Comparison of ENCODE assay signal across 22 cellular contexts in the genomic region with DNA sequence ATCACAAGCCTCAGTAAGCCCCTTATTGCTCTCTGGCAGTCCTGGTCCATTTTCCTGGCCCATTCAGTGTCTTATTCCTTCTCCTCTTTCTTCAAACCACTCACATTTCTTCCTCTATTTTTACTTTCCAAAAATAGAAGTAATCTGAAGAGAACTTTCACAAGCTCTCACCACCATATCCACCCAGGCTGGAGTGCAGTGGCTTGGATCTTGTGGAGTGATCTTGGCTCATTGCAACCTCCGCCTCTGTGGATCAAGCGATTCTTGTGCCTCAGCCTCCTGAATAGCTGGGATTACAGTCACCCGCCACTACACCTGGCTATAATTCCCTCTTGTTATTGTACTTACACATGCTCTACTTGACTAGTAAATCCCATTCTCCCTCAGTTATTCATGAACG.
"Had no signal": no experiment of that assay in that cellular context is flagged by ENCODE, and none has a peak within 500 bp of the region (broad histone marks: within the 10 kb centered on the region; RNA-seq: fewer than 3 reads in every experiment).

No MANE protein-coding gene starts in this region.

- DNase-seq: activated CD4-positive, alpha-beta T cell treated with anti-CD3 and anti-CD28 coated beads for 4 hours; activated CD4-positive, alpha-beta T cell treated with anti-CD3 and anti-CD28 coated beads, Interleukin-2, amount 50 U/mL, for 48 hours; activated CD4-positive, CD25-positive, alpha-beta regulatory T cell; activated CD8-positive, alpha-beta memory T cell treated with anti-CD3 and anti-CD28 coated beads, Interleukin-2, amount 50 U/mL, for 48 hours; activated naive CD4-positive, alpha-beta T cell treated with Interleukin-2 at 50 U/mL for 16 hours; activated naive CD8-positive, alpha-beta T cell treated with anti-CD3 and anti-CD28 coated beads, Interleukin-2, amount 10 ng/mL, durations not matched to agents 7 days and 5 days; activated T-cell treated with anti-CD3 and anti-CD28 coated beads, Interleukin-2, amount 50 U/mL, for 4 hours; amniotic stem cell; colonic mucosa; effector memory CD8-positive, alpha-beta T cell; foreskin melanocyte; hypothalamus; retina; stimulated activated CD4-positive, alpha-beta T cell treated with anti-CD3 and anti-CD28 coated beads, Interleukin-4, amount 100 ng/mL, for 4 hours; stimulated activated naive CD8-positive, alpha-beta T cell treated with anti-CD3 and anti-CD28 coated beads, Interleukin-15, amount 100 ng/mL, for 72 hours; T1000 had no signal

- H3K27ac Mint-ChIP-seq: activated T-helper 2 cell treated with anti-CD3 and anti-CD28 coated beads, Interferon-gamma antibody, Interleukin-2, Interleukin-4, amounts not matched to agents 10 μg/mL and 5 μg/mL and 100 μg/mL, durations not matched to agents 14 hours and 24 hours and 36 hours; effector memory CD8-positive, alpha-beta T cell; stimulated activated naive CD8-positive, alpha-beta T cell treated with anti-CD3 and anti-CD28 coated beads, Interleukin-15, amount 100 ng/mL, for 72 hours had no signal

- ATAC-seq: effector memory CD8-positive, alpha-beta T cell; esophagus mucosa had no signal

- H3K36me3 ChIP-seq: breast epithelium, colonic mucosa, tibial nerve had no signal

- H3K9me3 ChIP-seq: breast epithelium, colonic mucosa, tibial nerve had no signal

- H3K4me3 ChIP-seq: breast epithelium, colonic mucosa, dorsolateral prefrontal cortex, tibial nerve had no signal

- H3K27me3 ChIP-seq: breast epithelium, colonic mucosa, dorsolateral prefrontal cortex, tibial nerve had no signal

- H3K27ac ChIP-seq: breast epithelium, colonic mucosa, tibial nerve had no signal

- H3K4me3 Mint-ChIP-seq: activated naive CD8-positive, alpha-beta T cell treated with anti-CD3 and anti-CD28 coated beads, Interleukin-2, amount 10 ng/mL, durations not matched to agents 7 days and 5 days; activated T-cell treated with anti-CD3 and anti-CD28 coated beads, Interleukin-2, amount 50 U/mL, for 4 hours; effector memory CD8-positive, alpha-beta T cell; neural crest cell; stimulated activated naive CD8-positive, alpha-beta T cell treated with anti-CD3 and anti-CD28 coated beads, Interleukin-15, amount 100 ng/mL, for 72 hours had no signal

- H3K4me1 ChIP-seq: breast epithelium, colonic mucosa had no signal

- H3K9me3 Mint-ChIP-seq: activated naive CD8-positive, alpha-beta T cell treated with anti-CD3 and anti-CD28 coated beads, Interleukin-2, amount 10 ng/mL, durations not matched to agents 7 days and 5 days; activated T-cell treated with anti-CD3 and anti-CD28 coated beads, Interleukin-2, amount 50 U/mL, for 4 hours; activated T-helper 2 cell treated with anti-CD3 and anti-CD28 coated beads, Interferon-gamma antibody, Interleukin-2, Interleukin-4, amounts not matched to agents 10 μg/mL and 5 μg/mL and 100 μg/mL, durations not matched to agents 14 hours and 24 hours and 36 hours; effector memory CD8-positive, alpha-beta T cell; neural crest cell; stimulated activated naive CD8-positive, alpha-beta T cell treated with anti-CD3 and anti-CD28 coated beads, Interleukin-15, amount 100 ng/mL, for 72 hours had no signal

- H3K27me3 Mint-ChIP-seq: activated naive CD8-positive, alpha-beta T cell treated with anti-CD3 and anti-CD28 coated beads, Interleukin-2, amount 10 ng/mL, durations not matched to agents 7 days and 5 days; effector memory CD8-positive, alpha-beta T cell; stimulated activated naive CD8-positive, alpha-beta T cell treated with anti-CD3 and anti-CD28 coated beads, Interleukin-15, amount 100 ng/mL, for 72 hours had no signal
